In the genomic region with DNA sequence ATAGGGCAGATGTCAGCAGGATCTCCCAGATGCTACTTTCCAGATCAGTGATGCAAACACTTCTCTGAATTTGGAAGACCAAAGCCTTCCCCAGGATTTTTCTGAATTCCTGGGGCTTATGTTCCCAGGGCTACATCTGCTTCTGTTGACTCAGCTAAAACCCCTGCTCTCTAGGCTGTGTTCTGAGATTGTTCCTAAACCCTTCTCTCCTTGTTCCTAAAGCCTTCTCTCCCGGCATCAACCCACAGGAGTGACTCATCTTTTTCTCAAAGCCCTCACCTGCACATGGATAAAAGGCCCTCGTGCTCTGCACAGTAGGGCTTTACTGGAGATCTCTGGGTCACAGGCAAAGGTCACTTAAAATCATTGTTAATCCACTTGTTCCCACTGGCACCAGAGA, we compare ENCODE assay signal across 1 cellular context.
TF ChIP-seq lines count a peak whose summit lies in the region.

No MANE protein-coding gene starts in this region.

TF ChIP-seq in H1, 55 proteins besides CTCF, POLR2A, EP300 and RAD21:
- TF ChIP-seq RBBP5 (IDR thresholded peaks at IDR 0.05; ENCODE audit: borderline replicate concordance, low read depth, low read length) (no peak), MAFK (IDR thresholded peaks at IDR 0.05; ENCODE audit: low read depth, low read length) (peak; percentile 51; the same call in 1 of the 2 replicates), JUND (IDR thresholded peaks at IDR 0.05; ENCODE audit: low read length) (peak; percentile 52; the same call in 1 of the 2 replicates), SAP30 (IDR thresholded peaks at IDR 0.05; ENCODE audit: insufficient read depth, insufficient replicate concordance, low read length) (no peak), CHD2 (IDR thresholded peaks at IDR 0.05; ENCODE audit: low read length) (no peak), BACH1 (IDR thresholded peaks at IDR 0.05; ENCODE audit: low read length) (peak; percentile 91)
- TF ChIP-seq, protein P1, sequence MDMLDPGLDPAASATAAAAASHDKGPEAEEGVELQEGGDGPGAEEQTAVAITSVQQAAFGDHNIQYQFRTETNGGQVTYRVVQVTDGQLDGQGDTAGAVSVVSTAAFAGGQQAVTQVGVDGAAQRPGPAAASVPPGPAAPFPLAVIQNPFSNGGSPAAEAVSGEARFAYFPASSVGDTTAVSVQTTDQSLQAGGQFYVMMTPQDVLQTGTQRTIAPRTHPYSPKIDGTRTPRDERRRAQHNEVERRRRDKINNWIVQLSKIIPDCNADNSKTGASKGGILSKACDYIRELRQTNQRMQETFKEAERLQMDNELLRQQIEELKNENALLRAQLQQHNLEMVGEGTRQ (IDR thresholded peaks at IDR 0.05; ENCODE audit: low read length): no peak
